35 cellular contexts compared by ENCODE assay signal in the genomic region with DNA sequence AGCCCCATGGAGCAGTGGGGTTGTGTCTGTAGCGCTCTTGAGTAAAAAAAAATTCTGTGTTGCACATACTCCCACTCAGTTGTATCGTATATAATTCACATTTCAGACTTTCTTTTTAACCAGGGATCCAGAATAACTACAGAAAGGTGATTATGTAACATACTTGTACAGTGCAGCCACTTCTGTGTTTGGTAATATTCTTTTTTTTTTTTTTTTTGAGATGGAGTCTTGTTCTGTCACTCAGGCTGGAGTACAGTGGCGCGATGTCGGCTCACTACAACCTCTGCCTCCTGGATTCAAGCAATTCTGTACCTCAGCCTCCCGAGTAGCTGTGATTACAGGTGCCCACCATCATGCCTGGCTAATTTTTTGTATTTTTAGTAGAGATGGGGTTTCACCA.
DNase-seq lines count a peak whose midpoint lies in the region; ATAC-seq and TF ChIP-seq lines count a peak whose summit lies in the region.
"Had no signal": no experiment of that assay in that cellular context is flagged by ENCODE, and none has a peak within 500 bp of the region (broad histone marks: within the 10 kb centered on the region; RNA-seq: fewer than 3 reads in every experiment).

No MANE protein-coding gene starts in this region.

- peaks cover 24% of the 10 kb centered on the region for H3K36me3 Mint-ChIP-seq in GM23338 (ENCODE audit: low read depth)
- peaks cover 22% of the 10 kb centered on the region for H3K36me3 Mint-ChIP-seq in MCF 10A (ENCODE audit: insufficient read depth, unreplicated experiment)
- H3K36me3 Mint-ChIP-seq: CD4-positive, alpha-beta memory T cell; CD4-positive, CD25-positive, alpha-beta regulatory T cell; CD8-positive, alpha-beta T cell had no signal

- no TSS peak for BruUV-seq in MCF 10A (replicated peaks; lab: Mats Ljungman, UMichigan)

- no peak overlapping the region for H3K4me3 ChIP-seq in GM23338
- H3K4me3 ChIP-seq in left lung, result no peak overlapping the region
- H3K4me3 ChIP-seq in lower lobe of right lung, result no peak overlapping the region
- no peak overlapping the region for H3K4me3 ChIP-seq in upper lobe of right lung
- H3K4me3 ChIP-seq: A549; BLaER1; BLaER1 treated with 17β-estradiol and CSF1 and Interleukin-3, amounts not matched to agents 10 nM and 100 nM had no signal

- no peak for DNase-seq in GM23338 (ENCODE audit: low spot score)
- DNase-seq in left lung, result no peak
- DNase-seq in lower lobe of right lung, result no peak
- DNase-seq in upper lobe of right lung, result no peak
- no peak for DNase-seq in MCF 10A (ENCODE audit: unreplicated experiment)
- DNase-seq in GM19240 (ENCODE audit: insufficient read length, low spot score), result no peak
- DNase-seq: 8988T; ACHN; AML-193; BE2C; C1 segment of cervical spinal cord; Caco-2; Calu3; CD4-positive, alpha-beta memory T cell; CD4-positive, alpha-beta T cell; CD4-positive, CD25-positive, alpha-beta regulatory T cell; CD8-positive, alpha-beta memory T cell; CD8-positive, alpha-beta T cell; COR-L47; DMS 273 treated with DMSO at 0.1 percent for 48 hours; DMS153; DMS53; DMS79; DMS79 treated with DMSO at 0.1 percent for 48 hours; DND-41; EL had no signal

- ATAC-seq in GM23338, result no peak
- peak; percentile 56 for ATAC-seq in left lung
- peak; percentile 51 to 66 for ATAC-seq in lower lobe of right lung
- ATAC-seq in upper lobe of right lung, result peak; percentile 32
- no peak for ATAC-seq in HG02852 (IDR thresholded peaks at IDR 0.05; ENCODE audit: unreplicated experiment)
- ATAC-seq in HG02623 (IDR thresholded peaks at IDR 0.05; ENCODE audit: unreplicated experiment), result no peak
- ATAC-seq: A549; CD8-positive, alpha-beta T cell had no signal

- H3K4me1 ChIP-seq in GM23338 (ENCODE audit: insufficient read depth), result peaks cover 10% of the 10 kb centered on the region
- peaks cover 10 to 43% of the 10 kb centered on the region in 2 donors for H3K4me1 ChIP-seq in left lung
- H3K4me1 ChIP-seq in lower lobe of right lung, result peaks cover 38% of the 10 kb centered on the region
- H3K4me1 ChIP-seq in upper lobe of right lung, result peaks cover 19% of the 10 kb centered on the region

- H3K27me3 Mint-ChIP-seq in GM23338 (ENCODE audit: insufficient read depth, low read depth, poor library complexity) (no peaks in the 10 kb centered on the region), MCF 10A (ENCODE audit: insufficient read depth, unreplicated experiment) (no peaks in the 10 kb centered on the region)
- H3K27me3 Mint-ChIP-seq: B cell; CD4-positive, alpha-beta memory T cell; CD4-positive, alpha-beta T cell; CD4-positive, CD25-positive, alpha-beta regulatory T cell; CD8-positive, alpha-beta memory T cell had no signal

- H3K4me1 Mint-ChIP-seq in GM23338 (peaks cover 10% of the 10 kb centered on the region), MCF 10A (ENCODE audit: insufficient read depth, unreplicated experiment) (peaks cover 7% of the 10 kb centered on the region)
- H3K4me1 Mint-ChIP-seq: B cell; CD14-positive monocyte; CD8-positive, alpha-beta memory T cell had no signal

- H3K9me2 ChIP-seq in GM23338 (ENCODE audit: insufficient read depth), result no peaks in the 10 kb centered on the region

- H3K4me3 Mint-ChIP-seq in GM23338, result no peak overlapping the region
- H3K4me3 Mint-ChIP-seq in MCF 10A (ENCODE audit: unreplicated experiment), result no peak overlapping the region
- H3K4me3 Mint-ChIP-seq: B cell; CD14-positive monocyte; CD4-positive, alpha-beta memory T cell; CD4-positive, alpha-beta T cell; CD4-positive, CD25-positive, alpha-beta regulatory T cell; CD8-positive, alpha-beta memory T cell; CD8-positive, alpha-beta T cell had no signal

- CTCF ChIA-PET in MCF 10A (lab: Yijun Ruan, JAX), result no interaction called here

- H3K36me3 ChIP-seq in GM23338 (ENCODE audit: insufficient read depth) (peaks cover 4% of the 10 kb centered on the region; the same call in 1 of the 2 replicates), left lung (peaks cover 0 to 24% of the 10 kb centered on the region in 2 donors), lower lobe of right lung (peaks cover 24% of the 10 kb centered on the region), upper lobe of right lung (peaks cover 12% of the 10 kb centered on the region)
- H3K36me3 ChIP-seq: BE2C had no signal

- POLR2A ChIA-PET in MCF 10A (lab: Yijun Ruan, JAX), result interaction anchor here (0.5 to 15.4 kb wide), 3 partner anchors 13 to 66 kb away, joined by 3 to 427 read pairs (median 3); no protein-coding TSS in a partner anchor

- H3K27ac Mint-ChIP-seq in GM23338 (no peak overlapping the region), MCF 10A (ENCODE audit: low read depth, unreplicated experiment) (no peak overlapping the region)
- H3K27ac Mint-ChIP-seq: B cell; CD4-positive, alpha-beta memory T cell; CD4-positive, alpha-beta T cell; CD4-positive, CD25-positive, alpha-beta regulatory T cell; CD8-positive, alpha-beta T cell had no signal

- intact Hi-C loops in left lung (cut with DNase I), result loop anchor here in 1 of 2 donors (10.0 kb wide), 1 partner anchor 133 kb away; no protein-coding TSS in a partner anchor
- intact Hi-C loops in lower lobe of right lung (cut with DNase I), result no loop called here
- intact Hi-C loops in upper lobe of right lung (cut with DNase I), result no loop called here
- intact Hi-C loops in MCF 10A (cut with micrococcal nuclease), result no loop called here

- H3K9me3 Mint-ChIP-seq in GM23338 (no peaks in the 10 kb centered on the region), MCF 10A (ENCODE audit: unreplicated experiment) (no peaks in the 10 kb centered on the region)
- H3K9me3 Mint-ChIP-seq: CD14-positive monocyte; CD4-positive, alpha-beta memory T cell; CD4-positive, alpha-beta T cell; CD4-positive, CD25-positive, alpha-beta regulatory T cell; CD8-positive, alpha-beta memory T cell; CD8-positive, alpha-beta T cell had no signal

- peaks cover 99% of the 10 kb centered on the region for H3K79me2 ChIP-seq in GM23338 (replicated peaks; ENCODE audit: insufficient read depth)

- H3K27ac ChIP-seq in GM23338 (ENCODE audit: low read depth) (peak overlapping the region; percentile 41; the same call in 1 of the 2 replicates), left lung (no peak overlapping the region), lower lobe of right lung (no peak overlapping the region), upper lobe of right lung (no peak overlapping the region)
- H3K27ac ChIP-seq: 22Rv1; A549; BLaER1; BLaER1 treated with 17β-estradiol and CSF1 and Interleukin-3, amounts not matched to agents 10 nM and 100 nM; C4-2B had no signal

- peaks cover 41% of the 10 kb centered on the region for H4K20me1 ChIP-seq in GM23338 (replicated peaks; ENCODE audit: insufficient read depth)

- H3K9me3 ChIP-seq in left lung (no peaks in the 10 kb centered on the region), lower lobe of right lung (no peaks in the 10 kb centered on the region), upper lobe of right lung (no peaks in the 10 kb centered on the region)
- H3K9me3 ChIP-seq: A549; BE2C; BLaER1; BLaER1 treated with 17β-estradiol and CSF1 and Interleukin-3, amounts not matched to agents 10 nM and 100 nM; Caco-2 had no signal

- TF ChIP-seq CTCF in GM23338 (conservative IDR thresholded peaks at IDR 0.05; ENCODE audit: low read depth in 2 of 2) (no peak), left lung (IDR thresholded peaks at IDR 0.05) (no peak), lower lobe of right lung (IDR thresholded peaks at IDR 0.05) (no peak), upper lobe of right lung (IDR thresholded peaks at IDR 0.05) (no peak), MCF 10A (IDR thresholded peaks at IDR 0.05; ENCODE audit: unreplicated experiment) (no peak)

- no peak overlapping the region for H2AFZ ChIP-seq in GM23338

- no peaks in the 10 kb centered on the region for H3K27me3 ChIP-seq in GM23338 (ENCODE audit: insufficient read depth)
- H3K27me3 ChIP-seq in left lung, result no peaks in the 10 kb centered on the region
- no peaks in the 10 kb centered on the region for H3K27me3 ChIP-seq in lower lobe of right lung (ENCODE audit: low read depth)
- no peaks in the 10 kb centered on the region for H3K27me3 ChIP-seq in upper lobe of right lung
- H3K27me3 ChIP-seq: BE2C; BLaER1; BLaER1 treated with 17β-estradiol and CSF1 and Interleukin-3, amounts not matched to agents 10 nM and 100 nM had no signal

- H3F3A ChIP-seq in GM23338 (replicated peaks; ENCODE audit: low read depth), result no peaks in the 10 kb centered on the region

- no peak overlapping the region for H3K4me2 ChIP-seq in GM23338
- H3K4me2 ChIP-seq: A549; BLaER1; BLaER1 treated with 17β-estradiol and CSF1 and Interleukin-3, amounts not matched to agents 10 nM and 100 nM had no signal

TF ChIP-seq in GM23338, 12 proteins besides CTCF, POLR2A, EP300 and RAD21 (continues in another document):
- no peak for TF ChIP-seq EZH2phosphoT487 (IDR thresholded peaks at IDR 0.05; ENCODE audit: unreplicated experiment)
- TF ChIP-seq POLR2AphosphoS5 (IDR thresholded peaks at IDR 0.05; ENCODE audit: low read depth), result no peak
- TF ChIP-seq, protein P1, sequence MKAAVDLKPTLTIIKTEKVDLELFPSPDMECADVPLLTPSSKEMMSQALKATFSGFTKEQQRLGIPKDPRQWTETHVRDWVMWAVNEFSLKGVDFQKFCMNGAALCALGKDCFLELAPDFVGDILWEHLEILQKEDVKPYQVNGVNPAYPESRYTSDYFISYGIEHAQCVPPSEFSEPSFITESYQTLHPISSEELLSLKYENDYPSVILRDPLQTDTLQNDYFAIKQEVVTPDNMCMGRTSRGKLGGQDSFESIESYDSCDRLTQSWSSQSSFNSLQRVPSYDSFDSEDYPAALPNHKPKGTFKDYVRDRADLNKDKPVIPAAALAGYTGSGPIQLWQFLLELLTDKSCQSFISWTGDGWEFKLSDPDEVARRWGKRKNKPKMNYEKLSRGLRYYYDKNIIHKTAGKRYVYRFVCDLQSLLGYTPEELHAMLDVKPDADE (IDR thresholded peaks at IDR 0.05), result no peak

Comparison
In these comparisons a context has a peak if more than half of its experiments do, and no peak if none do; other contexts are left out.
1. ATAC-seq: peak in left lung (single experiment), lower lobe of right lung (2 of 2) and upper lobe of right lung (single experiment); none in GM23338 (single experiment), HG02852 (single experiment) and HG02623 (single experiment).